ENCODE assay signal across 18 cellular contexts in the genomic region with DNA sequence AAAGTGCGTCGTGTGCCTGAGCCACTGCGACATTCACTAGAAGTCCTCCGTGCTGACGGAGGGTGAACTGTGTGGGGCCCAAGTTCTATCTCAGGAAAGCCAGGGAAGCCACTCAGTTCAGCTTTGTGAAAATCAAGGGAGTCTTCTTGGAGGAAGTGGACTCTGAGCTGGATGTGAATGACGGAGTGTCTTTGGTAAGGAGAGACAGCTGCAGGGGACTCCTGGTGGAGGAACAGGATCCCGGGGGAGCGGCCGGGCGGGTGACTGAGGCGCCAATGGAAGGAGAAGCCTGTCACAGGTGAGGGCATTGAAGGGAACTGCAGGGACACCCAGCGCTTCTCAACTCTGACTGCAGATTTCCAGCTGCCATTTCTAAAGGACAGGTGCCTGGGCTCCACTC.
A peak's percentile ranks its signal among the peaks of the same experiment; 100 is the strongest.
DNase-seq lines count a peak whose midpoint lies in the region; ATAC-seq and TF ChIP-seq lines count a peak whose summit lies in the region.
"Had no signal": no experiment of that assay in that cellular context is flagged by ENCODE, and none has a peak within 500 bp of the region (broad histone marks: within the 10 kb centered on the region; RNA-seq: fewer than 3 reads in every experiment).

No MANE protein-coding gene starts in this region.

- peak overlapping the region; percentile 88 for H4K8ac ChIP-seq in mesenchymal stem cell (ENCODE audit: low read length)

- ATAC-seq in heart left ventricle (no peak), RWPE2 (ENCODE audit: low read depth) (no peak)
- ATAC-seq: HepG2 had no signal

- H3K27ac ChIP-seq in right atrium auricular region (no peak overlapping the region), heart left ventricle (no peak overlapping the region), RWPE2 (ENCODE audit: poor library complexity, severe bottlenecking) (peak overlapping the region; percentile 23), mesenchymal stem cell (ENCODE audit: low read length, poor library complexity, severe bottlenecking) (no peak overlapping the region), spleen (no peak overlapping the region)

- no peaks in the 10 kb centered on the region for H3K36me3 ChIP-seq in right atrium auricular region
- H3K36me3 ChIP-seq in heart left ventricle, result no peaks in the 10 kb centered on the region
- no peaks in the 10 kb centered on the region for H3K36me3 ChIP-seq in RWPE2 (ENCODE audit: low read depth)
- H3K36me3 ChIP-seq in mesenchymal stem cell (ENCODE audit: control insufficient read depth in 1 of 2, insufficient read depth in 2 of 2, low read depth in 1 of 2, low read length in 2 of 2), result no peaks in the 10 kb centered on the region
- H3K36me3 ChIP-seq in spleen, result no peaks in the 10 kb centered on the region

- H2AFZ ChIP-seq in mesenchymal stem cell (ENCODE audit: low read depth, low read length), result no peak overlapping the region

- no peak overlapping the region for H3K23ac ChIP-seq in mesenchymal stem cell (ENCODE audit: low read length in 2 of 2)

- no peaks in the 10 kb centered on the region for H3K9me3 ChIP-seq in right atrium auricular region
- H3K9me3 ChIP-seq in heart left ventricle, result no peaks in the 10 kb centered on the region
- H3K9me3 ChIP-seq in RWPE2 (ENCODE audit: severe bottlenecking), result no peaks in the 10 kb centered on the region
- no peaks in the 10 kb centered on the region for H3K9me3 ChIP-seq in mesenchymal stem cell (ENCODE audit: control insufficient read depth, low read length)
- no peaks in the 10 kb centered on the region for H3K9me3 ChIP-seq in spleen

- no peak for TF ChIP-seq CTCF in right atrium auricular region (IDR thresholded peaks at IDR 0.05)
- TF ChIP-seq CTCF in heart left ventricle (IDR thresholded peaks at IDR 0.05), result no peak
- TF ChIP-seq CTCF in RWPE2 (IDR thresholded peaks at IDR 0.05; ENCODE audit: poor library complexity, severe bottlenecking), result no peak
- no peak for TF ChIP-seq CTCF in spleen (IDR thresholded peaks at IDR 0.05 in 8 of 11, conservative IDR thresholded peaks at IDR 0.05 in 3 of 11)
- TF ChIP-seq CTCF in GM20000 (IDR thresholded peaks at IDR 0.05; ENCODE audit: extremely low read depth, missing control alignments), result no peak

- H3K9ac ChIP-seq in mesenchymal stem cell (ENCODE audit: low read length), result no peak overlapping the region

- H2BK120ac ChIP-seq in mesenchymal stem cell (ENCODE audit: low read depth, low read length), result peak overlapping the region; percentile 74

- H4K91ac ChIP-seq in mesenchymal stem cell (ENCODE audit: low read length), result peak overlapping the region; percentile 88

- intact Hi-C loops in heart left ventricle (cut with DNase I), result no loop called here
- intact Hi-C loops in spleen (cut with DNase I; ENCODE audit: low total_unique reads), result no loop called here

- peak overlapping the region in 1 of 2 experiments; percentile 7 for H3K14ac ChIP-seq in mesenchymal stem cell (ENCODE audit: low read length in 2 of 2)

- no peak overlapping the region for H3K4me2 ChIP-seq in mesenchymal stem cell (ENCODE audit: low read length, poor library complexity, severe bottlenecking)

- H3K79me1 ChIP-seq in mesenchymal stem cell (replicated peaks; ENCODE audit: low read length, poor library complexity, severe bottlenecking), result peaks cover 4% of the 10 kb centered on the region

- no peak overlapping the region for H2BK5ac ChIP-seq in mesenchymal stem cell (ENCODE audit: low read depth, low read length, poor library complexity, severe bottlenecking)

- DNase-seq in right atrium auricular region (ENCODE audit: low spot score), result peak; percentile 46
- no peak for DNase-seq in heart left ventricle
- no peak for DNase-seq in RWPE2 (ENCODE audit: low spot score)
- DNase-seq in mesenchymal stem cell, result no peak
- DNase-seq in spleen, result peak; percentile 43
- DNase-seq in GM19240 (ENCODE audit: insufficient read length, low spot score), result no peak
- no peak for DNase-seq in GM20000 (ENCODE audit: low spot score)
- DNase-seq in NCI-H2107 treated with DMSO at 0.1 percent for 48 hours (lab: John Stamatoyannopoulos, UW; ENCODE audit: unreplicated experiment), result no peak
- DNase-seq: CD4-positive, alpha-beta T cell; DMS79; Karpas-422; NCI-H1105 treated with DMSO at 0.1 percent for 48 hours; NCI-H187 treated with DMSO at 0.1 percent for 48 hours; NCI-H2171; NCI-H510A; NCI-H82; SIG-M5 had no signal

- peak overlapping the region; percentile 29 to 76 for H3K4ac ChIP-seq in mesenchymal stem cell (ENCODE audit: low read depth in 1 of 2, low read length in 2 of 2)

- 65 to 85% (median 75%) methylated on average over 11 to 12 of the region's 12 CpGs for WGBS in heart left ventricle, 4 donors
- 72% methylated on average over 12 of the region's 12 CpGs for WGBS in mesenchymal stem cell
- WGBS in spleen, 5 donors, result 79 to 96% (median 91%) methylated on average over 12 of the region's 12 CpGs

- peak overlapping the region; percentile 86 for H2BK15ac ChIP-seq in mesenchymal stem cell (ENCODE audit: low read depth, poor library complexity, severe bottlenecking)

- peak overlapping the region; percentile 82 for H2AK5ac ChIP-seq in mesenchymal stem cell (ENCODE audit: low read length, severe bottlenecking)

- no peak overlapping the region for H3K4me3 ChIP-seq in right atrium auricular region
- H3K4me3 ChIP-seq in heart left ventricle, result no peak overlapping the region
- H3K4me3 ChIP-seq in RWPE2 (ENCODE audit: severe bottlenecking), result no peak overlapping the region
- no peak overlapping the region for H3K4me3 ChIP-seq in mesenchymal stem cell (ENCODE audit: insufficient read depth in 1 of 2, low read depth in 1 of 2, low read length in 2 of 2)
- H3K4me3 ChIP-seq in spleen, result no peak overlapping the region

- no peaks in the 10 kb centered on the region for H3K4me1 ChIP-seq in right atrium auricular region
- H3K4me1 ChIP-seq in heart left ventricle, result no peaks in the 10 kb centered on the region
- peaks cover 4% of the 10 kb centered on the region for H3K4me1 ChIP-seq in RWPE2 (ENCODE audit: insufficient read depth, poor library complexity, severe bottlenecking)
- H3K4me1 ChIP-seq in mesenchymal stem cell (ENCODE audit: control insufficient read depth, insufficient read depth, low read depth, low read length), result peaks cover 4% of the 10 kb centered on the region
- H3K4me1 ChIP-seq in spleen, result peaks cover 0 to 2% (median 0%) of the 10 kb centered on the region in 6 donors

- peak overlapping the region; percentile 90 to 95 for H2BK12ac ChIP-seq in mesenchymal stem cell (ENCODE audit: low read length in 2 of 2)

- H3K27me3 ChIP-seq in right atrium auricular region (no peaks in the 10 kb centered on the region), heart left ventricle (no peaks in the 10 kb centered on the region), RWPE2 (ENCODE audit: insufficient read depth, poor library complexity, severe bottlenecking) (no peaks in the 10 kb centered on the region), mesenchymal stem cell (ENCODE audit: control insufficient read depth in 1 of 2, insufficient read depth in 1 of 2, low read length in 2 of 2) (no peaks in the 10 kb centered on the region), spleen (replicated peaks in 1 of 7) (no peaks in the 10 kb centered on the region)

- H3K18ac ChIP-seq in mesenchymal stem cell (ENCODE audit: low read depth in 1 of 2, low read length in 2 of 2), result peak overlapping the region; percentile 85 to 94

- TF ChIP-seq POLR2A in heart left ventricle (IDR thresholded peaks at IDR 0.05) (no peak), spleen (IDR thresholded peaks at IDR 0.05) (no peak)

Comparison
In these comparisons a context has a peak if more than half of its experiments do, and no peak if none do; other contexts are left out.
1. DNase-seq: peak in right atrium auricular region (single experiment) and spleen (single experiment); none in heart left ventricle (0 of 5), RWPE2 (single experiment), mesenchymal stem cell (single experiment), GM19240 (single experiment), GM20000 (single experiment) and NCI-H2107 treated with DMSO at 0.1 percent for 48 hours (single experiment).